Comparison of ENCODE assay signal across 9 cellular contexts in genomic region chr10:24866615-24867583, GRCh38.
DNase-seq lines count a peak whose midpoint lies in the region; ATAC-seq, FAIRE-seq and TF ChIP-seq lines count a peak whose summit lies in the region.
"Had no signal": no experiment of that assay in that cellular context is flagged by ENCODE, and none has a peak within 500 bp of the region (broad histone marks: within the 10 kb centered on the region; RNA-seq: fewer than 3 reads in every experiment).

No MANE protein-coding gene starts in this region.

- H3K9ac ChIP-seq in H1 (replicated peaks in 1 of 4; ENCODE audit: extremely low read depth in 1 of 4, low read depth in 3 of 4, low read length in 3 of 4): no peak overlapping the region; a peak in 2 of 7 replicates

- no peaks in the 10 kb centered on the region for H4K20me1 ChIP-seq in H1 (replicated peaks in 1 of 2; ENCODE audit: control insufficient read depth in 1 of 2, insufficient read depth in 2 of 2, low read length in 2 of 2)

- H3K4me3 ChIP-seq in H1 (ENCODE audit: extremely low read depth in 1 of 4, insufficient read depth in 2 of 4, low read depth in 3 of 4, low read length in 4 of 4): no peak overlapping the region
- H3K4me3 ChIP-seq: cardiac muscle cell had no signal

- peak overlapping the region; percentile 89; the same call in 1 of the 2 replicates for H2AFZ ChIP-seq in H1 (ENCODE audit: low read length)

- no peak overlapping the region for H2BK15ac ChIP-seq in H1 (ENCODE audit: low read length)

- no peak overlapping the region for H3K4ac ChIP-seq in H1 (replicated peaks; ENCODE audit: insufficient read length, low read depth, low read length)

- DNase-seq in DMS153 treated with DMSO at 0.1 percent for 48 hours (lab: John Stamatoyannopoulos, UW; ENCODE audit: unreplicated experiment) (peak; percentile 18), NCI-H2196 treated with DMSO at 0.1 percent for 48 hours (lab: John Stamatoyannopoulos, UW; ENCODE audit: unreplicated experiment) (peak; percentile 12), H1 (ENCODE audit: low read depth in 1 of 2, low spot score in 2 of 2) (no peak), myocyte (ENCODE audit: low read depth) (peak; percentile 73), NCI-H2081 treated with DMSO at 0.1 percent for 48 hours (lab: John Stamatoyannopoulos, UW) (no peak), HPDE6-E6E7 (ENCODE audit: extremely low spot score) (no peak)

- no peak overlapping the region for H3K4me2 ChIP-seq in H1 (ENCODE audit: insufficient read depth in 1 of 2, low read depth in 2 of 2, low read length in 2 of 2)

- TF ChIP-seq EP300 in H1 (IDR thresholded peaks at IDR 0.05; ENCODE audit: borderline replicate concordance in 1 of 2, low read depth in 2 of 2, low read length in 2 of 2): no peak

- H3K36me3 ChIP-seq in H1 (ENCODE audit: control insufficient read depth in 2 of 4, insufficient read depth in 4 of 4, low read length in 3 of 4): no peaks in the 10 kb centered on the region
- H3K36me3 ChIP-seq: cardiac muscle cell had no signal

- POLR2A ChIA-PET in H1 (lab: Charles Lee; ENCODE audit: partially characterized antibody): no interaction called here

- no peaks in the 10 kb centered on the region for H3K79me1 ChIP-seq in H1 (ENCODE audit: low read depth, low read length)

- no peak overlapping the region for H2BK120ac ChIP-seq in H1 (replicated peaks; ENCODE audit: low read depth, low read length)

- 81 to 100% methylated on average over 2 to 7 of the region's 7 CpGs for WGBS in H1 (ENCODE audit: extremely low coverage in 1 of 2, insufficient coverage in 1 of 2, insufficient read length in 1 of 2, insufficient replicate concordance in 2 of 2, low coverage in 1 of 2, low lambda C conversion rate in 2 of 2, missing lambda C conversion rate in 1 of 2), 2 experiments

- CTCF ChIA-PET in H1 (lab: Charles Lee; ENCODE audit: partially characterized antibody): interaction anchor here (0.7 kb wide), 2 partner anchors 30 to 58 kb away, joined by 3 read pairs; no protein-coding TSS in a partner anchor

- FAIRE-seq in H1 (lab: Jason Lieb, UNC): no peak

- no peak overlapping the region for H4K8ac ChIP-seq in H1 (ENCODE audit: extremely low read depth, insufficient read depth, low read length)

- no peak overlapping the region for H3K14ac ChIP-seq in H1 (ENCODE audit: insufficient read length)

- no peak overlapping the region for H4K91ac ChIP-seq in H1 (replicated peaks; ENCODE audit: insufficient read length, low read length)

- no peak for TF ChIP-seq CTCF in H1 (IDR thresholded peaks at IDR 0.05; ENCODE audit: control extremely low read depth in 1 of 3, insufficient read depth in 1 of 3, low read depth in 1 of 3, low read length in 3 of 3)

- H3K27me3 ChIP-seq in H1 (replicated peaks in 1 of 4; ENCODE audit: control insufficient read depth in 3 of 4, extremely low read depth in 1 of 4, insufficient read depth in 3 of 4, low read length in 3 of 4): no peaks in the 10 kb centered on the region
- H3K27me3 ChIP-seq: cardiac muscle cell had no signal

- no peak overlapping the region for H2AK5ac ChIP-seq in H1 (ENCODE audit: low read depth, low read length)

- H2BK5ac ChIP-seq in H1 (ENCODE audit: low read depth, low read length): no peak overlapping the region

- no peak overlapping the region for H3K23ac ChIP-seq in H1 (ENCODE audit: insufficient read length)

- no peak overlapping the region for H3K18ac ChIP-seq in H1 (ENCODE audit: extremely low read depth, low read length)

- H3K79me2 ChIP-seq in H1 (ENCODE audit: control insufficient read depth in 1 of 2, insufficient read depth in 2 of 2, low read length in 2 of 2): no peaks in the 10 kb centered on the region

- H4K5ac ChIP-seq in H1 (ENCODE audit: insufficient read length, low read depth, low read length): no peak overlapping the region

- peaks cover 0 to 5% (median 0%) of the 10 kb centered on the region in 4 experiments; a peak in 1 of 7 replicates for H3K4me1 ChIP-seq in H1 (replicated peaks in 1 of 4; ENCODE audit: control insufficient read depth in 3 of 4, insufficient read depth in 4 of 4, low read length in 3 of 4)

- TF ChIP-seq POLR2A in H1 (IDR thresholded peaks at IDR 0.05; ENCODE audit: control extremely low read depth in 1 of 2, low read depth in 2 of 2, low read length in 2 of 2): no peak

- H2BK20ac ChIP-seq in H1 (ENCODE audit: low read length): no peak overlapping the region

- no peak for TF ChIP-seq RAD21 in H1 (IDR thresholded peaks at IDR 0.05 in 1 of 2, conservative IDR thresholded peaks at IDR 0.05 in 1 of 2; ENCODE audit: low read depth in 2 of 2, low read length in 2 of 2)

- H3K56ac ChIP-seq in H1 (replicated peaks; ENCODE audit: insufficient read length, low read depth, low read length): no peak overlapping the region

- no peak overlapping the region for H3K27ac ChIP-seq in H1 (ENCODE audit: low read depth, low read length)
- H3K27ac ChIP-seq: cardiac muscle cell had no signal

- no peak overlapping the region for H2BK12ac ChIP-seq in H1 (ENCODE audit: low read depth, low read length)

- H3K23me2 ChIP-seq in H1 (ENCODE audit: low read depth, low read length): no peaks in the 10 kb centered on the region

- H3K9me3 ChIP-seq in H1 (ENCODE audit: insufficient read depth in 2 of 2, low read depth in 1 of 2, low read length in 1 of 2): no peaks in the 10 kb centered on the region

- ATAC-seq in GM19351 (IDR thresholded peaks at IDR 0.05; ENCODE audit: unreplicated experiment): no peak
- ATAC-seq in GM18907 (IDR thresholded peaks at IDR 0.05; ENCODE audit: unreplicated experiment): no peak

TF ChIP-seq in H1, 55 proteins besides CTCF, POLR2A, EP300 and RAD21 (continues in another document):
- TF ChIP-seq RNF2 (IDR thresholded peaks at IDR 0.05; ENCODE audit: borderline replicate concordance, low read depth, low read length, missing control alignments, poor library complexity, severe bottlenecking): no peak
- no peak for TF ChIP-seq BRCA1 (IDR thresholded peaks at IDR 0.05; ENCODE audit: low read depth, low read length)
- TF ChIP-seq, protein P1, sequence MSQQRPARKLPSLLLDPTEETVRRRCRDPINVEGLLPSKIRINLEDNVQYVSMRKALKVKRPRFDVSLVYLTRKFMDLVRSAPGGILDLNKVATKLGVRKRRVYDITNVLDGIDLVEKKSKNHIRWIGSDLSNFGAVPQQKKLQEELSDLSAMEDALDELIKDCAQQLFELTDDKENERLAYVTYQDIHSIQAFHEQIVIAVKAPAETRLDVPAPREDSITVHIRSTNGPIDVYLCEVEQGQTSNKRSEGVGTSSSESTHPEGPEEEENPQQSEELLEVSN (IDR thresholded peaks at IDR 0.05): no peak
- TF ChIP-seq POLR2AphosphoS5 (IDR thresholded peaks at IDR 0.05; ENCODE audit: low read depth, low read length): no peak
- no peak for TF ChIP-seq MAX (IDR thresholded peaks at IDR 0.05)
- TF ChIP-seq ASH2L (IDR thresholded peaks at IDR 0.05; ENCODE audit: low read length): no peak

Comparison
In these comparisons a context has a peak if more than half of its experiments do, and no peak if none do; other contexts are left out.
1. DNase-seq: peak in DMS153 treated with DMSO at 0.1 percent for 48 hours (single experiment), NCI-H2196 treated with DMSO at 0.1 percent for 48 hours (single experiment) and myocyte (single experiment); none in H1 (0 of 2), NCI-H2081 treated with DMSO at 0.1 percent for 48 hours (single experiment) and HPDE6-E6E7 (single experiment).